13 cellular contexts compared by ENCODE assay signal in the genomic region with DNA sequence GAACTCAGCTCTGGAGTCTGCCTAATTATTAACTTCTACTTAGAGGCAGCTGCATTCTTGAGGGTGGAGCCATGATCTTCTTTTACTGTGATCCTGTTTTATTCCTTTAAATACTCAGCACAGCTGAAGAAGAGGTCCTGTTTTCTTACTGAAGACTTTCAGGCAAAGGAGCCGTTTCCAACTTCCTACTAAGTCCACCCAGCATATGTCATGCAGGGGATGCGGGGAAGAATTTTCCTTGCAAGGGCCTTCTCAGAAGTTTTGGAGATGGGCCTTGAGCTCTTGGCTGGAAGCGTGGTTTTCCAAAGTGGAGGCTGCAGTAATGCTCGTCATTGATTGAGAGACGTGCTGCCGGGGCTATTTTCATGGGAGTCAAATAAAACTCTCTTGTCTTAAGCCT. TPM values are rescaled to one million over a fixed set of nuclear protein-coding genes. Genes with fewer than 3 reads are reported as not detected.
DNase-seq lines count a peak whose midpoint lies in the region; ATAC-seq and TF ChIP-seq lines count a peak whose summit lies in the region.
"Had no signal": no experiment of that assay in that cellular context is flagged by ENCODE, and none has a peak within 500 bp of the region (broad histone marks: within the 10 kb centered on the region; RNA-seq: fewer than 3 reads in every experiment).

No MANE protein-coding gene starts in this region.

- H3K4me1 ChIP-seq in duodenal mucosa (ENCODE audit: control insufficient read depth in 1 of 2, insufficient read depth in 2 of 2, low read length in 2 of 2) (peaks cover 0 to 5% of the 10 kb centered on the region in 2 donors), left lung (peaks cover 0 to 6% of the 10 kb centered on the region in 2 donors), Karpas-422 (ENCODE audit: low read length) (no peaks in the 10 kb centered on the region)

- H3K79me2 ChIP-seq in Karpas-422 (ENCODE audit: low read length), result no peaks in the 10 kb centered on the region

- peaks cover 12% of the 10 kb centered on the region for H3K27me3 Mint-ChIP-seq in HFFc6 (ENCODE audit: insufficient read depth)

- H3K27ac Mint-ChIP-seq in HFFc6, result peak overlapping the region; percentile 83
- H3K27ac Mint-ChIP-seq: activated CD4-positive, alpha-beta T cell treated with anti-CD3 and anti-CD28 coated beads, Interleukin-2, amount 10 ng/mL, durations not matched to agents 7 days and 5 days; activated naive CD8-positive, alpha-beta T cell; stimulated activated naive CD8-positive, alpha-beta T cell treated with anti-CD3 and anti-CD28 coated beads, Interleukin-15, Interleukin-2, amounts not matched to agents 100 ng/mL and 50 ng/mL, for 24 hours had no signal

- H3K27ac ChIP-seq in duodenal mucosa (ENCODE audit: low read depth, low read length), result peak overlapping the region; percentile 45
- peak overlapping the region; percentile 25 to 72 for H3K27ac ChIP-seq in left lung
- peak overlapping the region in 13 of 21 experiments; percentile 1 to 77 (median 57) for H3K27ac ChIP-seq in skin epidermis
- H3K27ac ChIP-seq in Karpas-422 (ENCODE audit: low read length), result no peak overlapping the region

- peak overlapping the region; percentile 67 for H3K4me3 Mint-ChIP-seq in HFFc6
- H3K4me3 Mint-ChIP-seq: activated CD4-positive, alpha-beta T cell treated with anti-CD3 and anti-CD28 coated beads, Interleukin-2, amount 10 ng/mL, durations not matched to agents 7 days and 5 days; activated naive CD8-positive, alpha-beta T cell; stimulated activated naive CD8-positive, alpha-beta T cell treated with anti-CD3 and anti-CD28 coated beads, Interleukin-15, Interleukin-2, amounts not matched to agents 100 ng/mL and 50 ng/mL, for 24 hours had no signal

- ATAC-seq in left lung (peak; percentile 76), GM18520 (IDR thresholded peaks at IDR 0.05; ENCODE audit: unreplicated experiment) (no peak)

- no peaks in the 10 kb centered on the region for H3K9me3 ChIP-seq in duodenal mucosa (ENCODE audit: control insufficient read depth in 1 of 2, low read length in 2 of 2)
- no peaks in the 10 kb centered on the region for H3K9me3 ChIP-seq in left lung
- no peaks in the 10 kb centered on the region for H3K9me3 ChIP-seq in Karpas-422 (ENCODE audit: low read length)

- no peaks in the 10 kb centered on the region for H4K20me1 ChIP-seq in Karpas-422 (ENCODE audit: insufficient read depth, low read depth, low read length)

- H3K4me3 ChIP-seq in duodenal mucosa (ENCODE audit: low read depth in 1 of 2, low read length in 2 of 2), result no peak overlapping the region
- no peak overlapping the region for H3K4me3 ChIP-seq in left lung
- no peak overlapping the region for H3K4me3 ChIP-seq in skin epidermis
- no peak overlapping the region for H3K4me3 ChIP-seq in Karpas-422 (ENCODE audit: low read length)

- no peaks in the 10 kb centered on the region for H3K9me2 ChIP-seq in Karpas-422 (replicated peaks; ENCODE audit: insufficient read depth, low read length)

- H3K9me3 Mint-ChIP-seq in HFFc6, result no peaks in the 10 kb centered on the region
- H3K9me3 Mint-ChIP-seq: activated CD4-positive, alpha-beta T cell treated with anti-CD3 and anti-CD28 coated beads, Interleukin-2, amount 10 ng/mL, durations not matched to agents 7 days and 5 days; stimulated activated naive CD8-positive, alpha-beta T cell treated with anti-CD3 and anti-CD28 coated beads, Interleukin-15, Interleukin-2, amounts not matched to agents 100 ng/mL and 50 ng/mL, for 24 hours had no signal

- DNase-seq in HFFc6, result no peak
- no peak for DNase-seq in left lung
- no peak for DNase-seq in LoVo (ENCODE audit: low spot score)
- no peak for DNase-seq in posterior vena cava (ENCODE audit: low spot score)
- DNase-seq in Karpas-422, result no peak
- DNase-seq: activated CD4-positive, alpha-beta T cell treated with anti-CD3 and anti-CD28 coated beads, Interleukin-2, amount 10 ng/mL, durations not matched to agents 7 days and 5 days; H7; NCI-H1930 had no signal

- intact Hi-C loops in left lung (cut with DNase I) (no loop called here), posterior vena cava (cut with DNase I) (no loop called here)

- TF ChIP-seq CTCF in HFFc6 (IDR thresholded peaks at IDR 0.05) (no peak), left lung (IDR thresholded peaks at IDR 0.05) (no peak)

- H3K27me3 ChIP-seq in duodenal mucosa (ENCODE audit: control insufficient read depth in 1 of 2, insufficient read depth in 2 of 2, low read length in 2 of 2), result no peaks in the 10 kb centered on the region
- H3K27me3 ChIP-seq in left lung, result no peaks in the 10 kb centered on the region
- no peaks in the 10 kb centered on the region for H3K27me3 ChIP-seq in Karpas-422 (ENCODE audit: low read length)

- peaks cover 72% of the 10 kb centered on the region for H3K36me3 Mint-ChIP-seq in HFFc6 (ENCODE audit: low read depth)
- H3K36me3 Mint-ChIP-seq: activated naive CD8-positive, alpha-beta T cell had no signal

- H3K9ac ChIP-seq in duodenal mucosa (ENCODE audit: low read depth in 1 of 2, low read length in 2 of 2) (no peak overlapping the region), Karpas-422 (ENCODE audit: low read length) (no peak overlapping the region)

- H3K4me1 Mint-ChIP-seq in HFFc6 (ENCODE audit: low read depth), result peaks cover 99% of the 10 kb centered on the region

- no peak overlapping the region for H2AFZ ChIP-seq in Karpas-422 (ENCODE audit: low read length)

- no peaks in the 10 kb centered on the region for H3K36me3 ChIP-seq in duodenal mucosa (ENCODE audit: control insufficient read depth in 1 of 2, insufficient read depth in 2 of 2, low read length in 2 of 2)
- no peaks in the 10 kb centered on the region for H3K36me3 ChIP-seq in left lung
- H3K36me3 ChIP-seq in Karpas-422 (ENCODE audit: insufficient read depth, low read length), result no peaks in the 10 kb centered on the region

- no peak overlapping the region for H3K4me2 ChIP-seq in Karpas-422 (ENCODE audit: low read depth, low read length, poor library complexity, severe bottlenecking)

RNA-seq across cellular contexts. Expression of a gene that starts 27.8 kb away (rescaled TPM):
- total RNA-seq in HFFc6 (2021; fragmentation: NEBNext Ultra II Directional; extraction: Animal tissue kit (Norgen Biotek cat#: 25700)), result 100 to 1,000 TPM; 370 to 442 (median 389) TPM
- total RNA-seq in left lung (10 to 100 TPM in 1 of 2 donors, 1 to 10 TPM in 1; 6.5 to 14.7 TPM), posterior vena cava (10 to 100 TPM; 27.5 to 34.6 TPM)
- 0.22 TPM in 1 of 2 replicates, not detected in the other for total RNA-seq in Karpas-422 (2014; rRNA removed; shearing (Covaris generic); ENCODE audit: low replicate concordance)

Comparison
In these comparisons a context has a peak if more than half of its experiments do, and no peak if none do; other contexts are left out.
1. RNA of a gene that starts 27.8 kb away (total RNA-seq): 370 to 442 TPM in HFFc6; 27.5 to 34.6 TPM in posterior vena cava, 6.5 to 14.7 TPM in left lung and 0.22 TPM in Karpas-422; every median in the first group is over 10 times any median in the second.